Comparison of ENCODE assay signal across 28 cellular contexts in genomic region chr4:30956891-30957290, GRCh38.
"Had no signal": no experiment of that assay in that cellular context is flagged by ENCODE, and none has a peak within 500 bp of the region (broad histone marks: within the 10 kb centered on the region; RNA-seq: fewer than 3 reads in every experiment).

No MANE protein-coding gene starts in this region.

- H3K4me1 Mint-ChIP-seq: activated CD4-positive, alpha-beta T cell treated with anti-CD3 and anti-CD28 coated beads for 36 hours; activated CD4-positive, alpha-beta T cell treated with anti-CD3 and anti-CD28 coated beads, Interleukin-2, amount 10 ng/mL, durations not matched to agents 24 days and 14 days; activated T-helper 17 cell treated with anti-CD3 and anti-CD28 coated beads, Interleukin-2, amount 50 U/mL, for 72 hours; central memory CD8-positive, alpha-beta T cell had no signal

- H3K9me3 Mint-ChIP-seq: activated CD4-positive, alpha-beta T cell treated with anti-CD3 and anti-CD28 coated beads, Interleukin-2, amount 10 ng/mL, durations not matched to agents 24 days and 14 days; dendritic cell treated with granulocyte-macrophage colony-stimulating factor and Interleukin-4, amounts not matched to agents 40 ng/mL and 50 ng/mL, for 4 days; endodermal cell had no signal

- ATAC-seq: activated CD4-positive, alpha-beta T cell treated with anti-CD3 and anti-CD28 coated beads for 36 hours; activated CD8-positive, alpha-beta T cell treated with anti-CD3 and anti-CD28 coated beads, Interleukin-2, amount 10 ng/mL, durations not matched to agents 7 days and 5 days; activated T-helper 17 cell treated with anti-CD3 and anti-CD28 coated beads, Interleukin-2, amount 50 U/mL, for 72 hours; esophagus mucosa; heart left ventricle had no signal

- H3K27ac Mint-ChIP-seq: activated CD4-positive, alpha-beta memory T cell treated with anti-CD3 and anti-CD28 coated beads for 36 hours; activated CD4-positive, alpha-beta T cell treated with anti-CD3 and anti-CD28 coated beads for 36 hours; activated CD4-positive, alpha-beta T cell treated with anti-CD3 and anti-CD28 coated beads, Interleukin-2, amount 10 ng/mL, durations not matched to agents 24 days and 14 days; activated CD8-positive, alpha-beta T cell treated with anti-CD3 and anti-CD28 coated beads, Interleukin-2, amount 10 ng/mL, durations not matched to agents 7 days and 5 days; activated naive CD8-positive, alpha-beta T cell; activated T-cell treated with anti-CD3 and anti-CD28 coated beads, Interleukin-2, amount 50 U/mL, for 24 hours; activated T-helper 17 cell treated with anti-CD3 and anti-CD28 coated beads, Interleukin-2, amount 50 U/mL, for 72 hours; dendritic cell treated with granulocyte-macrophage colony-stimulating factor and Interleukin-4, amounts not matched to agents 40 ng/mL and 50 ng/mL, for 4 days; endodermal cell had no signal

- H3K36me3 ChIP-seq: brain microvascular endothelial cell, heart left ventricle had no signal

- H3K36me3 Mint-ChIP-seq: activated CD4-positive, alpha-beta memory T cell treated with anti-CD3 and anti-CD28 coated beads for 36 hours; activated naive CD8-positive, alpha-beta T cell had no signal

- DNase-seq: activated CD4-positive, alpha-beta memory T cell treated with anti-CD3 and anti-CD28 coated beads for 36 hours; activated CD4-positive, alpha-beta T cell treated with anti-CD3 and anti-CD28 coated beads for 36 hours; activated CD4-positive, alpha-beta T cell treated with anti-CD3 and anti-CD28 coated beads, Interleukin-2, amount 10 ng/mL, durations not matched to agents 24 days and 14 days; activated CD4-positive, CD25-positive, alpha-beta regulatory T cell; activated CD4-positive, CD25-positive, alpha-beta regulatory T cell treated with anti-CD3 and anti-CD28 coated beads, Interleukin-2, amount 50 U/mL, for 72 hours; activated CD8-positive, alpha-beta memory T cell treated with anti-CD3 and anti-CD28 coated beads, Interleukin-2, amount 50 U/mL, for 48 hours; activated CD8-positive, alpha-beta T cell treated with anti-CD3 and anti-CD28 coated beads, Interleukin-2, amount 10 ng/mL, durations not matched to agents 7 days and 5 days; activated effector memory CD4-positive, alpha-beta T cell treated with Interleukin-2 at 50 U/mL for 16 hours; activated gamma-delta T cell treated with Interleukin-2 at 50 U/mL for 16 hours; activated naive CD4-positive, alpha-beta T cell treated with anti-CD3 and anti-CD28 coated beads, Interleukin-2, amount 50 U/mL, for 16 hours; activated naive CD4-positive, alpha-beta T cell treated with Interleukin-2 at 50 U/mL for 16 hours; activated T-cell treated with anti-CD3 and anti-CD28 coated beads for 4 hours; activated T-cell treated with anti-CD3 and anti-CD28 coated beads, Interleukin-2, amount 50 U/mL, for 24 hours; amniotic stem cell; anterior cingulate cortex; brain microvascular endothelial cell; dorsolateral prefrontal cortex; effector memory CD4-positive, alpha-beta T cell; endodermal cell; foreskin fibroblast; heart left ventricle; T-helper 2 cell had no signal

- H3K27ac ChIP-seq: brain microvascular endothelial cell, coronary artery, dorsolateral prefrontal cortex, heart left ventricle had no signal

- H3K27me3 Mint-ChIP-seq: activated CD4-positive, alpha-beta memory T cell treated with anti-CD3 and anti-CD28 coated beads for 36 hours; activated CD4-positive, alpha-beta T cell treated with anti-CD3 and anti-CD28 coated beads for 36 hours; activated CD4-positive, alpha-beta T cell treated with anti-CD3 and anti-CD28 coated beads, Interleukin-2, amount 10 ng/mL, durations not matched to agents 24 days and 14 days; activated naive CD8-positive, alpha-beta T cell; activated T-cell treated with anti-CD3 and anti-CD28 coated beads, Interleukin-2, amount 50 U/mL, for 24 hours; activated T-helper 17 cell treated with anti-CD3 and anti-CD28 coated beads, Interleukin-2, amount 50 U/mL, for 72 hours; central memory CD8-positive, alpha-beta T cell; dendritic cell treated with granulocyte-macrophage colony-stimulating factor and Interleukin-4, amounts not matched to agents 40 ng/mL and 50 ng/mL, for 4 days had no signal

- H3K27me3 ChIP-seq: brain microvascular endothelial cell, dorsolateral prefrontal cortex, heart left ventricle had no signal

- H3K9me3 ChIP-seq: heart left ventricle had no signal

- H3K4me3 ChIP-seq: coronary artery, dorsolateral prefrontal cortex, heart left ventricle had no signal

- H3K4me3 Mint-ChIP-seq: activated CD4-positive, alpha-beta memory T cell treated with anti-CD3 and anti-CD28 coated beads for 36 hours; activated CD4-positive, alpha-beta T cell treated with anti-CD3 and anti-CD28 coated beads for 36 hours; activated CD4-positive, alpha-beta T cell treated with anti-CD3 and anti-CD28 coated beads, Interleukin-2, amount 10 ng/mL, durations not matched to agents 24 days and 14 days; activated CD8-positive, alpha-beta T cell treated with anti-CD3 and anti-CD28 coated beads, Interleukin-2, amount 10 ng/mL, durations not matched to agents 7 days and 5 days; activated naive CD8-positive, alpha-beta T cell; activated T-cell treated with anti-CD3 and anti-CD28 coated beads, Interleukin-2, amount 50 U/mL, for 24 hours; activated T-helper 17 cell treated with anti-CD3 and anti-CD28 coated beads, Interleukin-2, amount 50 U/mL, for 72 hours; central memory CD8-positive, alpha-beta T cell; dendritic cell treated with granulocyte-macrophage colony-stimulating factor and Interleukin-4, amounts not matched to agents 40 ng/mL and 50 ng/mL, for 4 days; endodermal cell had no signal
